Comparison of ENCODE assay signal across 19 cellular contexts in genomic region chr13:51270606-51271005, GRCh38.
"Had no signal": no experiment of that assay in that cellular context is flagged by ENCODE, and none has a peak within 500 bp of the region (broad histone marks: within the 10 kb centered on the region; RNA-seq: fewer than 3 reads in every experiment).

No MANE protein-coding gene starts in this region.

- H3K4me3 ChIP-seq: adrenal gland, breast epithelium, hepatocyte, pancreas, suprapubic skin, transverse colon had no signal

- DNase-seq: activated CD4-positive, alpha-beta T cell treated with anti-CD3 and anti-CD28 coated beads for 36 hours; activated CD4-positive, alpha-beta T cell treated with anti-CD3 and anti-CD28 coated beads, Interleukin-2, amount 50 U/mL, for 48 hours; activated CD8-positive, alpha-beta memory T cell treated with anti-CD3 and anti-CD28 coated beads, Interleukin-2, amount 50 U/mL, for 48 hours; activated naive CD4-positive, alpha-beta T cell; activated T-cell treated with anti-CD3 and anti-CD28 coated beads, Interleukin-2, amount 50 U/mL, for 4 hours; adrenal gland; cortex of kidney; immature natural killer cell; left ventricle myocardium superior; mammary epithelial cell; pancreas; right cardiac atrium; stimulated activated CD4-positive, alpha-beta T cell treated with anti-CD3 and anti-CD28 coated beads, Interleukin-4, amount 100 ng/mL, for 24 hours; T1000; transverse colon had no signal

- ATAC-seq: activated CD4-positive, alpha-beta T cell treated with anti-CD3 and anti-CD28 coated beads for 36 hours; activated T-cell treated with anti-CD3 and anti-CD28 coated beads, Interleukin-2, amount 50 U/mL, for 4 hours; left ventricle myocardium superior; pancreas; right cardiac atrium; WTC11 had no signal
